In genomic region chr9:28270156-28270555, GRCh38 we compare ENCODE assay signal across 21 cellular contexts.
DNase-seq lines count a peak whose midpoint lies in the region; ATAC-seq, FAIRE-seq and TF ChIP-seq lines count a peak whose summit lies in the region.
"Had no signal": no experiment of that assay in that cellular context is flagged by ENCODE, and none has a peak within 500 bp of the region (broad histone marks: within the 10 kb centered on the region; RNA-seq: fewer than 3 reads in every experiment).

No MANE protein-coding gene starts in this region.

- 61% methylated on average over 4 of the region's 4 CpGs for WGBS in SK-N-SH (ENCODE audit: low lambda C conversion rate)
- 50% methylated on average over 4 of the region's 4 CpGs for WGBS in mammary epithelial cell (ENCODE audit: low coverage, missing lambda C conversion rate)

- no peaks in the 10 kb centered on the region for H3K9me2 ChIP-seq in SK-N-SH

- no peaks in the 10 kb centered on the region for H3K36me3 ChIP-seq in SK-N-SH (replicated peaks in 1 of 2; ENCODE audit: control insufficient read depth in 1 of 2, insufficient read depth in 2 of 2, low read length in 1 of 2)
- H3K36me3 ChIP-seq in mammary epithelial cell (ENCODE audit: insufficient read depth, low read length), result no peaks in the 10 kb centered on the region
- no peaks in the 10 kb centered on the region for H3K36me3 ChIP-seq in keratinocyte (ENCODE audit: control insufficient read depth in 2 of 2, extremely low read depth in 1 of 2, insufficient read depth in 2 of 2, low read length in 2 of 2)

- intact Hi-C loops in mammary epithelial cell (cut with micrococcal nuclease), result no loop called here

- POLR2A ChIA-PET in SK-N-SH (lab: Yijun Ruan, JAX), result no interaction called here

- DNase-seq in SK-N-SH (no peak), mammary epithelial cell (peak; percentile 42), keratinocyte (ENCODE audit: low read depth, low spot score) (no peak), superior temporal gyrus (ENCODE audit: extremely low spot score) (no peak), cerebellum (ENCODE audit: low spot score) (no peak)
- no peak for DNase-seq in activated CD8-positive, alpha-beta memory T cell treated with anti-CD3 and anti-CD28 coated beads for 24 hours
- DNase-seq in activated CD4-positive, alpha-beta T cell treated with anti-CD3 and anti-CD28 coated beads for 1 hour, result no peak
- DNase-seq: CD4-positive, CD25-positive, alpha-beta regulatory T cell; COR-L47; IMR-90; MM.1S; NCI-H1092 treated with DMSO at 0.1 percent for 48 hours; NCI-H146; NCI-H2029 treated with DMSO at 0.1 percent for 48 hours; NCI-H510A; NCI-H774; PC-9 had no signal

- H3K9ac ChIP-seq in SK-N-SH (no peak overlapping the region), mammary epithelial cell (ENCODE audit: insufficient read depth, low read length) (no peak overlapping the region), keratinocyte (ENCODE audit: control insufficient read depth, extremely low read depth, insufficient read depth, low read length) (no peak overlapping the region)

- peak; percentile 43 for FAIRE-seq in keratinocyte (lab: Jason Lieb, UNC)
- FAIRE-seq: G401.6, H1 had no signal

- H3F3A ChIP-seq in SK-N-SH (replicated peaks; ENCODE audit: insufficient read depth), result no peaks in the 10 kb centered on the region

- no peak for TF ChIP-seq RAD21 in SK-N-SH (IDR thresholded peaks at IDR 0.05; ENCODE audit: low read length)

- BruUV-seq in mammary epithelial cell (replicated peaks; lab: Mats Ljungman, UMichigan), result no TSS peak

- H3K9me3 ChIP-seq in SK-N-SH (no peaks in the 10 kb centered on the region), mammary epithelial cell (replicated peaks; ENCODE audit: insufficient read depth, low read length) (no peaks in the 10 kb centered on the region), keratinocyte (ENCODE audit: control insufficient read depth, low read depth, low read length) (no peaks in the 10 kb centered on the region)

- H3K4me2 ChIP-seq in SK-N-SH (no peak overlapping the region), mammary epithelial cell (ENCODE audit: insufficient read depth, low read depth, low read length) (no peak overlapping the region), keratinocyte (ENCODE audit: control insufficient read depth, extremely low read depth, insufficient read depth, low read depth, low read length) (no peak overlapping the region)
- H3K4me2 ChIP-seq: PC-9 had no signal

- H3K27me3 ChIP-seq in SK-N-SH (ENCODE audit: insufficient read depth) (no peaks in the 10 kb centered on the region), mammary epithelial cell (ENCODE audit: insufficient read depth, low read length) (no peaks in the 10 kb centered on the region), keratinocyte (ENCODE audit: control insufficient read depth, extremely low read depth, insufficient read depth, low read length) (no peaks in the 10 kb centered on the region)

- H3K9me1 ChIP-seq in keratinocyte (ENCODE audit: control insufficient read depth, extremely low read depth, insufficient read depth, low read length), result no peaks in the 10 kb centered on the region

- H3K27ac ChIP-seq in SK-N-SH (ENCODE audit: low read depth in 2 of 2, low read length in 1 of 2) (no peak overlapping the region), mammary epithelial cell (ENCODE audit: insufficient read depth, low read depth, low read length) (no peak overlapping the region), keratinocyte (ENCODE audit: control insufficient read depth, insufficient read depth, low read length) (no peak overlapping the region)
- H3K27ac ChIP-seq: 22Rv1, PC-9 had no signal

- dilution Hi-C loops in mammary epithelial cell (cut with HindIII; ENCODE audit: low sequenced_read_pairs), result no loop called here
- dilution Hi-C loops in keratinocyte (cut with MboI; ENCODE audit: extremely low pct_ligation_motif_present, low sequenced_read_pairs), result no loop called here

- TF ChIP-seq EP300 in SK-N-SH (IDR thresholded peaks at IDR 0.05; ENCODE audit: borderline replicate concordance in 1 of 2, low read depth in 1 of 2, low read length in 1 of 2), result no peak

- CTCF ChIA-PET in SK-N-SH (lab: Yijun Ruan, JAX) (interaction anchor here (0.8 kb wide), 1 partner anchor 52 kb away, joined by 3 read pairs; no protein-coding TSS in a partner anchor), mammary epithelial cell (lab: Charles Lee; ENCODE audit: low non-redundant PET) (no interaction called here)

- H3K79me2 ChIP-seq in SK-N-SH (ENCODE audit: insufficient read depth), result no peaks in the 10 kb centered on the region
- H3K79me2 ChIP-seq in mammary epithelial cell (ENCODE audit: insufficient read depth, low read length), result no peaks in the 10 kb centered on the region
- no peaks in the 10 kb centered on the region for H3K79me2 ChIP-seq in keratinocyte (ENCODE audit: control insufficient read depth, insufficient read depth, low read length)

- ATAC-seq in SK-N-SH treated with all-trans-retinoic acid at 6 μM for 48 hours, result no peak

- H2AFZ ChIP-seq in SK-N-SH (ENCODE audit: low read depth) (no peak overlapping the region), mammary epithelial cell (ENCODE audit: low read depth, low read length) (no peak overlapping the region), keratinocyte (ENCODE audit: control insufficient read depth, low read length) (no peak overlapping the region)
- H2AFZ ChIP-seq: PC-9 had no signal

- no peak for TF ChIP-seq CTCF in SK-N-SH (IDR thresholded peaks at IDR 0.05)
- TF ChIP-seq CTCF in mammary epithelial cell (conservative IDR thresholded peaks at IDR 0.05 in 1 of 2, IDR thresholded peaks at IDR 0.05 in 1 of 2; ENCODE audit: extremely low read depth in 1 of 2, insufficient read depth in 1 of 2, low read depth in 1 of 2, low read length in 2 of 2), result no peak
- TF ChIP-seq CTCF in keratinocyte (optimal IDR thresholded peaks at IDR 0.05 in 1 of 3, IDR thresholded peaks at IDR 0.05 in 1 of 3, conservative IDR thresholded peaks at IDR 0.05 in 1 of 3; ENCODE audit: extremely low read depth in 1 of 3, insufficient read depth in 2 of 3, low read length in 3 of 3), result no peak

- no peaks in the 10 kb centered on the region for H4K20me1 ChIP-seq in SK-N-SH (ENCODE audit: insufficient read depth)
- H4K20me1 ChIP-seq in mammary epithelial cell (ENCODE audit: insufficient read depth, low read length), result no peaks in the 10 kb centered on the region
- H4K20me1 ChIP-seq in keratinocyte (ENCODE audit: control insufficient read depth, extremely low read depth, insufficient read depth, low read length), result no peaks in the 10 kb centered on the region

- H3K4me3 ChIP-seq in SK-N-SH (ENCODE audit: low read depth in 2 of 2, low read length in 1 of 2), result no peak overlapping the region
- H3K4me3 ChIP-seq in mammary epithelial cell (replicated peaks in 1 of 3; ENCODE audit: insufficient read depth in 1 of 3, low read depth in 2 of 3, low read length in 3 of 3), result no peak overlapping the region
- no peak overlapping the region for H3K4me3 ChIP-seq in keratinocyte (ENCODE audit: control insufficient read depth in 2 of 3, extremely low read depth in 1 of 3, insufficient read depth in 2 of 3, low read depth in 1 of 3, low read length in 3 of 3)
- H3K4me3 ChIP-seq: PC-9 had no signal

- no peaks in the 10 kb centered on the region; a peak in 1 of 4 replicates for H3K4me1 ChIP-seq in SK-N-SH (ENCODE audit: control insufficient read depth in 1 of 2, insufficient read depth in 2 of 2, low read depth in 1 of 2, low read length in 1 of 2)
- H3K4me1 ChIP-seq in mammary epithelial cell (ENCODE audit: insufficient read depth, low read length), result peaks cover 4% of the 10 kb centered on the region
- H3K4me1 ChIP-seq in keratinocyte (ENCODE audit: control insufficient read depth, extremely low read depth, insufficient read depth, low read length), result peaks cover 2% of the 10 kb centered on the region

- in situ Hi-C loops in mammary epithelial cell (cut with MboI; ENCODE audit: low sequenced_read_pairs in 2 of 2), result no loop called here

TF ChIP-seq in SK-N-SH, 30 proteins besides CTCF, POLR2A, EP300 and RAD21:
- 0 out of 2 replicates have a peak, but pooled peaks have one; percentile 16 for TF ChIP-seq JUND (IDR thresholded peaks at IDR 0.05)
- TF ChIP-seq, protein P1, sequence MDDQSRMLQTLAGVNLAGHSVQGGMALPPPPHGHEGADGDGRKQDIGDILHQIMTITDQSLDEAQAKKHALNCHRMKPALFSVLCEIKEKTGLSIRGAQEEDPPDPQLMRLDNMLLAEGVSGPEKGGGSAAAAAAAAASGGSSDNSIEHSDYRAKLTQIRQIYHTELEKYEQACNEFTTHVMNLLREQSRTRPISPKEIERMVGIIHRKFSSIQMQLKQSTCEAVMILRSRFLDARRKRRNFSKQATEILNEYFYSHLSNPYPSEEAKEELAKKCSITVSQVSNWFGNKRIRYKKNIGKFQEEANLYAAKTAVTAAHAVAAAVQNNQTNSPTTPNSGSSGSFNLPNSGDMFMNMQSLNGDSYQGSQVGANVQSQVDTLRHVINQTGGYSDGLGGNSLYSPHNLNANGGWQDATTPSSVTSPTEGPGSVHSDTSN (IDR thresholded peaks at IDR 0.05), result no peak

TF ChIP-seq in SK-N-SH treated with all-trans-retinoic acid at 6 μM for 48 hours, 23 proteins besides CTCF, POLR2A, EP300 and RAD21:
- TF ChIP-seq TOX (CRISPR knock-in tag; IDR thresholded peaks at IDR 0.05; ENCODE audit: borderline replicate concordance), result no peak
- TF ChIP-seq GLIS3 (CRISPR knock-in tag; IDR thresholded peaks at IDR 0.05), result no peak
- TF ChIP-seq ZC3H10 (CRISPR knock-in tag; IDR thresholded peaks at IDR 0.05), result no peak
